ENCODE assay signal across 18 cellular contexts in the genomic region with DNA sequence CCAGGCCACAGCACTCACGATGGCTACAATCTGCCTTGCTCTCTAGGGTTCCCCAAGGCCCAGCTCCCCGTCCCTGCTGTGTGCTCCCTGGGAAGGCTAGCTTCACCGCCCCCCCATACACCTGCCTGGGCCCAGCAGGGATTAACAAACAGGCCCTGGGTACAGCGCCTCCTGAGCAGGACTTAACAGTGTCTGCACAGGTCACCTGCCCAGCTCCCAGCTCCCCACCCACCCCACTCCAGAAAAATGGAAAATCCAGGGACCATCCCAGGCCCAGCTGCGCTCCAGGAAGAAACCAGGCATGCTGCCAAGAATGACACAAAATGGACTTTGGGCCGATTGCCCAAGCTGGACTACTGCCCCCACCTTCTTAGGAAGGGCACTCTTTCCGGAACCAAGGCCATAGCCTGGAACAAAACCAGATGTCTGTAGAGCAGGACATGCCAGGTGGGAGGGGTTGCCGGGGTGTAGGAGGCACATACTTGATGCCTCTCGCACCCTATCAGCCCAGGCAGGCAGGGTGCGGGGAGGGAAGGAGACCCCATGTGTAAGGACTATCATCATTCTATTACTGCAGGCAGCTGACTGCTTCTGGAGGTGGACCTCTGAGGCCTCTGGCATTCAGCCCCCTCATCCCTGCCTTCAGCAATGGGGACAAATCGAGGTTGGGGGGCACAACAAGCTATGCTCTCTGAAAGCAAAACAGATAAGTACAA.
DNase-seq lines count a peak whose midpoint lies in the region; ATAC-seq and TF ChIP-seq lines count a peak whose summit lies in the region.
"Had no signal": no experiment of that assay in that cellular context is flagged by ENCODE, and none has a peak within 500 bp of the region (broad histone marks: within the 10 kb centered on the region; RNA-seq: fewer than 3 reads in every experiment).

No MANE protein-coding gene starts in this region.

- H3K36me3 ChIP-seq in Caco-2 (ENCODE audit: control insufficient read depth, insufficient read depth, low read length): no peaks in the 10 kb centered on the region
- H3K36me3 ChIP-seq in parathyroid adenoma (ENCODE audit: control insufficient read depth, insufficient read depth, low read length): no peaks in the 10 kb centered on the region
- H3K36me3 ChIP-seq: prostate gland had no signal

- H3K9me3 ChIP-seq in Caco-2 (no peaks in the 10 kb centered on the region), parathyroid adenoma (ENCODE audit: control insufficient read depth, low read length) (no peaks in the 10 kb centered on the region)
- H3K9me3 ChIP-seq: prostate gland had no signal

- H3K4me3 Mint-ChIP-seq in Caco-2 (ENCODE audit: unreplicated experiment): no peak overlapping the region
- H3K4me3 Mint-ChIP-seq: activated naive CD8-positive, alpha-beta T cell treated with anti-CD3 and anti-CD28 coated beads, Interleukin-2, amount 10 ng/mL, durations not matched to agents 7 days and 5 days; type B pancreatic cell had no signal

- ATAC-seq in activated CD4-positive, CD25-positive, alpha-beta regulatory T cell treated with anti-CD3 and anti-CD28 coated beads, Interleukin-2, amount 50 U/mL, for 24 hours: no peak
- ATAC-seq: GM12878 had no signal

- H3K9me3 Mint-ChIP-seq in Caco-2 (ENCODE audit: unreplicated experiment): no peaks in the 10 kb centered on the region
- H3K9me3 Mint-ChIP-seq: activated naive CD8-positive, alpha-beta T cell treated with anti-CD3 and anti-CD28 coated beads, Interleukin-2, amount 10 ng/mL, durations not matched to agents 7 days and 5 days; type B pancreatic cell had no signal

- no peaks in the 10 kb centered on the region for H3K79me2 ChIP-seq in parathyroid adenoma

- DNase-seq in Caco-2 (peak; percentile 69 to 85), NCI-H226 (peak; percentile 20), fibroblast of the conjunctiva (ENCODE audit: low read depth) (peak; percentile 35), NCI-H524 (lab: John Stamatoyannopoulos, UW) (no peak)
- DNase-seq in activated CD8-positive, alpha-beta memory T cell treated with anti-CD3 and anti-CD28 coated beads, Interleukin-2, amount 50 U/mL, for 4 hours: no peak
- DNase-seq: activated naive CD8-positive, alpha-beta T cell treated with anti-CD3 and anti-CD28 coated beads, Interleukin-2, amount 10 ng/mL, durations not matched to agents 7 days and 5 days; cerebellar nuclear complex; EL; NCI-H446; stimulated activated CD4-positive, alpha-beta T cell treated with anti-CD3 and anti-CD28 coated beads, Interleukin-2, amount 100 ng/mL, for 24 hours; stimulated activated CD8-positive, alpha-beta memory T cell treated with anti-CD3 and anti-CD28 coated beads, Interleukin-4, amount 100 ng/mL, for 48 hours; T-helper 1 cell had no signal

- no peak overlapping the region for H3K9ac ChIP-seq in parathyroid adenoma

- peaks cover 11% of the 10 kb centered on the region for H3K4me1 Mint-ChIP-seq in Caco-2 (ENCODE audit: low read depth, unreplicated experiment)

- H3K4me3 ChIP-seq in Caco-2 (ENCODE audit: low read depth, low read length): no peak overlapping the region
- H3K4me3 ChIP-seq in parathyroid adenoma (ENCODE audit: low read depth, low read length): no peak overlapping the region
- H3K4me3 ChIP-seq: GM12878, prostate gland had no signal

- H3K4me2 ChIP-seq in parathyroid adenoma (ENCODE audit: low read length): no peak overlapping the region

- CTCF ChIA-PET in Caco-2 (lab: Charles Lee): interaction anchor here (0.9 kb wide), 1 partner anchor 75 kb away, joined by 7 read pairs; no protein-coding TSS in a partner anchor

- H3K36me3 Mint-ChIP-seq in Caco-2 (ENCODE audit: insufficient read depth, unreplicated experiment): no peaks in the 10 kb centered on the region
- H3K36me3 Mint-ChIP-seq: activated naive CD8-positive, alpha-beta T cell treated with anti-CD3 and anti-CD28 coated beads, Interleukin-2, amount 10 ng/mL, durations not matched to agents 7 days and 5 days; type B pancreatic cell had no signal

- intact Hi-C loops in Caco-2 (cut with micrococcal nuclease; ENCODE audit: unreplicated experiment): no loop called here

- H3K4me1 ChIP-seq in Caco-2 (peaks cover 23% of the 10 kb centered on the region), parathyroid adenoma (peaks cover 13% of the 10 kb centered on the region)

- no peak overlapping the region for H3K27ac ChIP-seq in parathyroid adenoma
- H3K27ac ChIP-seq: C4-2B, prostate gland had no signal

- H3K27me3 ChIP-seq in Caco-2 (replicated peaks; ENCODE audit: control insufficient read depth, insufficient read depth, low read length): no peaks in the 10 kb centered on the region
- no peaks in the 10 kb centered on the region for H3K27me3 ChIP-seq in parathyroid adenoma (ENCODE audit: control insufficient read depth, insufficient read depth, low read length)

- H3K27me3 Mint-ChIP-seq in Caco-2 (ENCODE audit: insufficient read depth, unreplicated experiment): no peaks in the 10 kb centered on the region

- BruUV-seq in Caco-2 (replicated peaks; lab: Mats Ljungman, UMichigan): no TSS peak

- POLR2A ChIA-PET in Caco-2 (lab: Charles Lee): no interaction called here

- TF ChIP-seq CTCF in Caco-2 (IDR thresholded peaks at IDR 0.05; ENCODE audit: insufficient read depth in 1 of 2, low read depth in 1 of 2, low read length in 1 of 2, severe bottlenecking in 1 of 2, unreplicated experiment in 1 of 2) (no peak), parathyroid adenoma (IDR thresholded peaks at IDR 0.05) (no peak)

- H2AFZ ChIP-seq in parathyroid adenoma: peak overlapping the region; percentile 34

- H3K27ac Mint-ChIP-seq in Caco-2 (ENCODE audit: unreplicated experiment): no peak overlapping the region
- H3K27ac Mint-ChIP-seq: activated naive CD8-positive, alpha-beta T cell treated with anti-CD3 and anti-CD28 coated beads, Interleukin-2, amount 10 ng/mL, durations not matched to agents 7 days and 5 days; type B pancreatic cell had no signal

Comparison
In these comparisons a context has a peak if more than half of its experiments do, and no peak if none do; other contexts are left out.
1. DNase-seq: peak in Caco-2 (2 of 2), NCI-H226 (single experiment) and fibroblast of the conjunctiva (single experiment); none in activated CD8-positive, alpha-beta memory T cell treated with anti-CD3 and anti-CD28 coated beads, Interleukin-2, amount 50 U/mL, for 4 hours (single experiment) and NCI-H524 (0 of 2).